1 cellular context compared by ENCODE assay signal in the genomic region with DNA sequence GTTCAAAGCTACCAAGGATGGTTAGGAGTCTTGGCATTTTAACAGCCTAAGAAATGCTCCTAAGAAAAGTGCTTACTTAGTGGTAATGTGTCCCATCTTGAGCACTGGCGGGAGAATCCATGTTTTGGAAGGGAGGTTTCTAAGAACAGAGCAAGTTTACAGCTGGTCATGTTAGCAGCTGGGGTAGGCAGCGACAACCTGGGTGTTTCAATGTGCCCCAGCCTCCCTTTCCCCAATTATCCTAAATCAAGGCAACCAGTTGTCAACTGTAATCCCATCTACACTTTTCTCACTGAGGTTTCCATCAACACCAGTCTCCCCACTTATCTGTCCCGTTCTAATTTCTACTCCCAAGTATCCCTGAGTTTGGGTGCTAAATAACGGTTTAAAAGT.
TF ChIP-seq lines count a peak whose summit lies in the region.

No MANE protein-coding gene starts in this region.

TF ChIP-seq in H1, 55 proteins besides CTCF, POLR2A, EP300 and RAD21:
- no peak for TF ChIP-seq SP1 (IDR thresholded peaks at IDR 0.05; ENCODE audit: low read depth, low read length)
- no peak for TF ChIP-seq MAX (IDR thresholded peaks at IDR 0.05)
- TF ChIP-seq JUN (IDR thresholded peaks at IDR 0.05; ENCODE audit: low read depth, low read length): no peak
- TF ChIP-seq CREB1 (IDR thresholded peaks at IDR 0.05): no peak
- no peak for TF ChIP-seq ATF3 (IDR thresholded peaks at IDR 0.05; ENCODE audit: insufficient read depth, low read depth, low read length)
- no peak for TF ChIP-seq ASH2L (IDR thresholded peaks at IDR 0.05; ENCODE audit: low read length)
- no peak for TF ChIP-seq CEBPB (IDR thresholded peaks at IDR 0.05; ENCODE audit: low read depth, low read length)
- TF ChIP-seq TBP (IDR thresholded peaks at IDR 0.05; ENCODE audit: low read depth, low read length): no peak
- TF ChIP-seq TCF12 (IDR thresholded peaks at IDR 0.05; ENCODE audit: low read depth, low read length): no peak
- TF ChIP-seq BRCA1 (IDR thresholded peaks at IDR 0.05; ENCODE audit: low read depth, low read length): no peak
- no peak for TF ChIP-seq EZH2 (IDR thresholded peaks at IDR 0.05; ENCODE audit: low read depth, low read length, severe bottlenecking)
- TF ChIP-seq RXRA (IDR thresholded peaks at IDR 0.05; ENCODE audit: insufficient read depth, low read depth, low read length): no peak
- TF ChIP-seq PHF8 (conservative IDR thresholded peaks at IDR 0.05; ENCODE audit: low read depth, low read length): no peak
